12 cellular contexts compared by ENCODE assay signal in the genomic region with DNA sequence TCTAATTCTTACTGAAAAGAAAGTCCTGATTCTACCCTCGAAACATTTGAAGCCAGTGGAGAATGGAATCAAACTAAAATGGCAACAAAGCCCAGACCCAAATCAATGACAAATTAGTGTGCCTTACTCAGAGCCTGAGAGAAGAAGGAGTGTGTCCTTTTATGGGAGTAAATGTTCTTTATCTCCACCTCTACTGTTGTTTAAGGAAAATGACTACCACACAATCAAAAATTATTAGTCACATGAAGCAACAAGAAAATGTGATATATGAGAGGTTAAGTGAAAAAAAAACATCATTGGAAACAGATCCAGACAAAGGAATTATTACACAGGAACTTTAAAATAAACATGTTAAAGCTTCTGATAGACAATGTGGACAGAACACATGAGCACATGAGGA. TPM values are rescaled to one million over a fixed set of nuclear protein-coding genes. Genes with fewer than 3 reads are reported as not detected.
"Had no signal": no experiment of that assay in that cellular context is flagged by ENCODE, and none has a peak within 500 bp of the region (broad histone marks: within the 10 kb centered on the region; RNA-seq: fewer than 3 reads in every experiment).

No MANE protein-coding gene starts in this region.

- H3K27ac ChIP-seq: GM23248 had no signal

- ATAC-seq: GM23338, HCT116 had no signal

- DNase-seq: GM23248, GOT3, H7, H9, HCEC 1CT, HFFc6 had no signal

- H3K4me2 ChIP-seq: GM23338 had no signal

- H3K36me3 ChIP-seq: HAP-1 had no signal

- H3K4me1 ChIP-seq: HAP-1 had no signal

- FAIRE-seq: H1, H54 had no signal

- H3K9me3 ChIP-seq: HAP-1 had no signal

- H3K4me3 ChIP-seq: GM23248, GM23338, HAP-1 had no signal

RNA-seq across cellular contexts. Expression of a gene that starts 49.7 kb away (rescaled TPM):
- total RNA-seq: GM23248, GM23338, H4, HFFc6 had no signal
- polyA plus RNA-seq: GM23248, GM23338 had no signal
